ENCODE assay signal across 1 cellular context in the genomic region with DNA sequence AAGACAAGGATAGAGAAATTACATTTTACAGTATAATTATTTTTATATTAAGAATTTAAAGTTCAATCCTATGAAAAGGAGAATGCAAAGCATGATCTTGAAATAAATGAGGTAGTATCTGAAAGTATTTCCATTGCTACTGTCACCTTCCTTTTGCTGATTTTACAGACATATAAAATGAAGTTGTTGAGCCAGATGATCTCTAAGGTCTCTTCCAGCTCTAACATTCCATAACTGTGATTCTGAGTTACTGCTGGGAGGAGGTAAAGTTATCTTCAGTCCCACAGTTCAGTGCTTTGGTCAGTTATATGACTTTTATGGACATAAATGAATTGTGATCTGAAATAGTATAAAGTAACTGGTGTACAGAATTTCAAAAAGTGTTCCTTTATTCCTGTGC.
TF ChIP-seq lines count a peak whose summit lies in the region.

No MANE protein-coding gene starts in this region.

TF ChIP-seq in GM12878, 131 proteins besides CTCF, POLR2A, EP300 and RAD21:
- no peak for TF ChIP-seq CHD2 (IDR thresholded peaks at IDR 0.05; ENCODE audit: borderline replicate concordance, low read depth, low read length)
- TF ChIP-seq RAD51 (IDR thresholded peaks at IDR 0.05), result no peak
- no peak for TF ChIP-seq IKZF2 (IDR thresholded peaks at IDR 0.05)
- no peak for TF ChIP-seq YY1 (IDR thresholded peaks at IDR 0.05; ENCODE audit: low read depth, low read length)
- TF ChIP-seq SPI1 (IDR thresholded peaks at IDR 0.05; ENCODE audit: borderline replicate concordance, insufficient read depth, low read depth, low read length), result no peak
- TF ChIP-seq ZNF687 (IDR thresholded peaks at IDR 0.05), result no peak
